9 cellular contexts compared by ENCODE assay signal in genomic region chr6:27145731-27146455, GRCh38.
DNase-seq lines count a peak whose midpoint lies in the region; ATAC-seq and TF ChIP-seq lines count a peak whose summit lies in the region.
"Had no signal": no experiment of that assay in that cellular context is flagged by ENCODE, and none has a peak within 500 bp of the region (broad histone marks: within the 10 kb centered on the region; RNA-seq: fewer than 3 reads in every experiment).

No MANE protein-coding gene starts in this region.

- DNase-seq in CD14-positive monocyte (ENCODE audit: low spot score) (peak; percentile 77), NCI-H1417 treated with DMSO at 0.1 percent for 48 hours (lab: John Stamatoyannopoulos, UW) (peak; percentile 63), SKM-1 treated with dmso at 0.1 percent for 144 hours (lab: John Stamatoyannopoulos, UW; ENCODE audit: unreplicated experiment) (peak; percentile 90), right cardiac atrium (peak; percentile 73 to 89 (median 80)), retinal pigment epithelial cell (ENCODE audit: low read depth) (peak; percentile 59)

- peaks cover 4% of the 10 kb centered on the region for H3K4me1 ChIP-seq in right cardiac atrium (ENCODE audit: control insufficient read depth, insufficient read depth, low read length)

- peaks cover 13% of the 10 kb centered on the region for H3K4me1 Mint-ChIP-seq in CD14-positive monocyte

- no peak overlapping the region for H3K27ac Mint-ChIP-seq in CD14-positive monocyte
- H3K27ac Mint-ChIP-seq: IgD-negative memory B cell had no signal

- H3K27ac ChIP-seq in angular gyrus (ENCODE audit: low read depth, low read length) (peak overlapping the region; percentile 76), right cardiac atrium (ENCODE audit: low read length) (peak overlapping the region; percentile 98)

- H3K9me3 Mint-ChIP-seq in CD14-positive monocyte, result peaks cover 0 to 1% (median 0%) of the 10 kb centered on the region in 7 donors
- H3K9me3 Mint-ChIP-seq: IgD-negative memory B cell had no signal

- intact Hi-C loops in CD14-positive monocyte (cut with micrococcal nuclease) (loop anchor here (2.0 to 10.0 kb wide), 2 partner anchors 13 to 551 kb away; partner anchors contain the start of gene ABT1 (in 1 of the 2)), right cardiac atrium (cut with DNase I) (no loop called here)

- peaks cover 5 to 12% of the 10 kb centered on the region in 2 donors for H3K36me3 Mint-ChIP-seq in CD14-positive monocyte

- under 1% methylated on average over 25 of the region's 25 CpGs for WGBS in right cardiac atrium

- H3K4me3 ChIP-seq in right cardiac atrium (ENCODE audit: low read length), result peak overlapping the region; percentile 91
- H3K4me3 ChIP-seq in retinal pigment epithelial cell (ENCODE audit: low read length), result peak overlapping the region; percentile 59

- H3K9me3 ChIP-seq in right cardiac atrium (ENCODE audit: control insufficient read depth, low read length), result no peaks in the 10 kb centered on the region

- no peaks in the 10 kb centered on the region for H3K27me3 Mint-ChIP-seq in CD14-positive monocyte (ENCODE audit: low read depth in 3 of 3)
- H3K27me3 Mint-ChIP-seq: IgD-negative memory B cell had no signal

- peak; percentile 27 for ATAC-seq in GM21447 (IDR thresholded peaks at IDR 0.05; ENCODE audit: unreplicated experiment)
- ATAC-seq in right cardiac atrium, result peak; percentile 79 to 82
- ATAC-seq in HG03457 (IDR thresholded peaks at IDR 0.05; ENCODE audit: unreplicated experiment), result no peak

- no peak overlapping the region for H3K4me3 Mint-ChIP-seq in CD14-positive monocyte
- H3K4me3 Mint-ChIP-seq: IgD-negative memory B cell had no signal

- TF ChIP-seq CTCF in CD14-positive monocyte (IDR thresholded peaks at IDR 0.05) (no peak), retinal pigment epithelial cell (conservative IDR thresholded peaks at IDR 0.05; ENCODE audit: low read depth, low read length) (no peak)

- H3K27me3 ChIP-seq in right cardiac atrium (ENCODE audit: control insufficient read depth, insufficient read depth), result no peaks in the 10 kb centered on the region

Comparison
In these comparisons a context has a peak if more than half of its experiments do, and no peak if none do; other contexts are left out.
1. intact Hi-C loops: an anchor here in CD14-positive monocyte (2.0 to 10.0 kb wide); none called in right cardiac atrium.